8 cellular contexts compared by ENCODE assay signal in genomic region chr3:184561329-184562145, GRCh38. TPM values are rescaled to one million over a fixed set of nuclear protein-coding genes. Genes with fewer than 3 reads are reported as not detected.
DNase-seq lines count a peak whose midpoint lies in the region; ATAC-seq and TF ChIP-seq lines count a peak whose summit lies in the region.

TSS of gene EPHB3 (plus strand) at chr3:184561785. CDS start at chr3:184562236, 451 bp downstream.

- H3K36me3 Mint-ChIP-seq in activated naive CD4-positive, alpha-beta T cell treated with anti-CD3 and anti-CD28 coated beads, Interleukin-2, amount 50 U/mL, for 72 hours: no peaks in the 10 kb centered on the region

- peak; percentile 98 for TF ChIP-seq CTCF in GM10248 (IDR thresholded peaks at IDR 0.05; ENCODE audit: control extremely low read depth, extremely low read depth, low read depth, missing control alignments)

- DNase-seq in GM10248 (ENCODE audit: extremely low spot score): peak; percentile 93
- DNase-seq in NCI-H1092 treated with DMSO at 0.1 percent for 48 hours (lab: John Stamatoyannopoulos, UW): peak; percentile 99
- DNase-seq in activated naive CD4-positive, alpha-beta T cell treated with anti-CD3 and anti-CD28 coated beads, Interleukin-2, amount 50 U/mL, for 72 hours (ENCODE audit: low spot score in 2 of 2): peak; percentile 93 to 94
- peak; percentile 99 for DNase-seq in globus pallidus (ENCODE audit: low spot score)
- peak; percentile 93 for DNase-seq in non-pigmented ciliary epithelial cell (ENCODE audit: low read depth)
- DNase-seq in substantia nigra (lab: John Stamatoyannopoulos, UW): peak; percentile 70 to 100 (median 98)

- CTCF ChIA-PET in GM10248 (lab: Yijun Ruan, JAX): interaction anchor here (0.6 to 2.8 kb wide), 44 partner anchors 9 to 1099 kb away, joined by 3 to 22 read pairs (median 4); partner anchors contain the start of gene MAGEF1

- peak within 1 kb of the TSS; percentile 61 for H3K27ac ChIP-seq in substantia nigra (ENCODE audit: low read depth, low read length, poor library complexity, severe bottlenecking)

- H3K9me3 Mint-ChIP-seq in activated naive CD4-positive, alpha-beta T cell treated with anti-CD3 and anti-CD28 coated beads, Interleukin-2, amount 50 U/mL, for 72 hours: no peaks in the 10 kb centered on the region

- POLR2A ChIA-PET in GM10248 (lab: Yijun Ruan, JAX): no interaction called here

- peak within 1 kb of the TSS in 1 of 2 donors; percentile 31 for H3K27ac Mint-ChIP-seq in activated naive CD4-positive, alpha-beta T cell treated with anti-CD3 and anti-CD28 coated beads, Interleukin-2, amount 50 U/mL, for 72 hours

- peak; percentile 75 for ATAC-seq in HG02642 (IDR thresholded peaks at IDR 0.05; ENCODE audit: poor library complexity, unreplicated experiment)
- peak; percentile 94 for ATAC-seq in SK-N-SH treated with all-trans-retinoic acid at 6 μM for 48 hours
- peak; percentile 88 for ATAC-seq in activated naive CD4-positive, alpha-beta T cell treated with anti-CD3 and anti-CD28 coated beads, Interleukin-2, amount 50 U/mL, for 72 hours

TF ChIP-seq in SK-N-SH treated with all-trans-retinoic acid at 6 μM for 48 hours, 23 proteins besides CTCF, POLR2A, EP300 and RAD21:
- no peak for TF ChIP-seq TCF4 (CRISPR knock-in tag; IDR thresholded peaks at IDR 0.05; ENCODE audit: borderline replicate concordance)
- no peak for TF ChIP-seq OSR1 (CRISPR knock-in tag; IDR thresholded peaks at IDR 0.05)
- TF ChIP-seq BACH2 (CRISPR knock-in tag; IDR thresholded peaks at IDR 0.05; ENCODE audit: borderline replicate concordance): no peak
- no peak for TF ChIP-seq PPARA (CRISPR knock-in tag; IDR thresholded peaks at IDR 0.05; ENCODE audit: borderline replicate concordance)
- no peak for TF ChIP-seq TOX (CRISPR knock-in tag; IDR thresholded peaks at IDR 0.05; ENCODE audit: borderline replicate concordance)
- no peak for TF ChIP-seq ZC3H10 (CRISPR knock-in tag; IDR thresholded peaks at IDR 0.05)
- no peak for TF ChIP-seq ZFP3 (CRISPR knock-in tag; IDR thresholded peaks at IDR 0.05)
- no peak for TF ChIP-seq SNAI2 (CRISPR knock-in tag; IDR thresholded peaks at IDR 0.05)
- TF ChIP-seq CSRNP3 (CRISPR knock-in tag; IDR thresholded peaks at IDR 0.05): no peak
- TF ChIP-seq ZNF565 (CRISPR knock-in tag; conservative IDR thresholded peaks at IDR 0.05; ENCODE audit: low read depth): no peak
- no peak for TF ChIP-seq ARNTL (CRISPR knock-in tag; IDR thresholded peaks at IDR 0.05; ENCODE audit: borderline replicate concordance, low read depth)
- TF ChIP-seq ZNF8 (CRISPR knock-in tag; IDR thresholded peaks at IDR 0.05): no peak
- no peak for TF ChIP-seq PATZ1 (CRISPR knock-in tag; IDR thresholded peaks at IDR 0.05; ENCODE audit: borderline replicate concordance)
- no peak for TF ChIP-seq ESRRG (CRISPR knock-in tag; IDR thresholded peaks at IDR 0.05)
- no peak for TF ChIP-seq RARB (CRISPR knock-in tag; IDR thresholded peaks at IDR 0.05)
- no peak for TF ChIP-seq POU6F1 (CRISPR knock-in tag; IDR thresholded peaks at IDR 0.05; ENCODE audit: borderline replicate concordance, low read depth)
- no peak for TF ChIP-seq ZFP30 (CRISPR knock-in tag; IDR thresholded peaks at IDR 0.05)
- no peak for TF ChIP-seq GLIS3 (CRISPR knock-in tag; IDR thresholded peaks at IDR 0.05)

RNA-seq across cellular contexts. Expression of gene EPHB3, which starts in this region (rescaled TPM):
- total RNA-seq in activated naive CD4-positive, alpha-beta T cell treated with anti-CD3 and anti-CD28 coated beads, Interleukin-2, amount 50 U/mL, for 72 hours: under 1 TPM in 1 of 2 donors, not detected in 1; 0.19 TPM

Comparison
In these comparisons a context has a peak if more than half of its experiments do, and no peak if none do; other contexts are left out.
1. Peak in every context shown above with its lines: DNase-seq, ATAC-seq and H3K27ac ChIP-seq.
2. Peak in DNase-seq and ATAC-seq in activated naive CD4-positive, alpha-beta T cell treated with anti-CD3 and anti-CD28 coated beads, Interleukin-2, amount 50 U/mL, for 72 hours; RNA of the gene not detected or under 1 TPM.